10 cellular contexts compared by ENCODE assay signal in genomic region chr16:27323781-27324561, GRCh38. TPM values are rescaled to one million over a fixed set of nuclear protein-coding genes. Genes with fewer than 3 reads are reported as not detected.
DNase-seq lines count a peak whose midpoint lies in the region; ATAC-seq and TF ChIP-seq lines count a peak whose summit lies in the region.
"Had no signal": no experiment of that assay in that cellular context is flagged by ENCODE, and none has a peak within 500 bp of the region (broad histone marks: within the 10 kb centered on the region; RNA-seq: fewer than 3 reads in every experiment).

No MANE protein-coding gene starts in this region.

- H3K4me1 Mint-ChIP-seq in activated T-cell treated with anti-CD3 and anti-CD28 coated beads, Interleukin-2, amount 50 U/mL, for 24 hours (ENCODE audit: low read depth): peaks cover 95% of the 10 kb centered on the region
- peaks cover 81% of the 10 kb centered on the region for H3K4me1 Mint-ChIP-seq in activated naive CD8-positive, alpha-beta T cell treated with anti-CD3 and anti-CD28 coated beads, Interleukin-2, amount 10 ng/mL, durations not matched to agents 7 days and 5 days

- BruUV-seq in OCI-LY7 (replicated peaks; lab: Mats Ljungman, UMichigan): no TSS peak

- H3K4me1 ChIP-seq in right lobe of liver: peaks cover 0 to 89% (median 46%) of the 10 kb centered on the region in 4 donors
- H3K4me1 ChIP-seq in stomach smooth muscle (ENCODE audit: control insufficient read depth, insufficient read depth, low read length): peaks cover 80% of the 10 kb centered on the region
- H3K4me1 ChIP-seq in OCI-LY7 (ENCODE audit: insufficient read depth, low read length, poor library complexity, severe bottlenecking): peaks cover 16% of the 10 kb centered on the region

- POLR2A ChIA-PET in activated naive CD8-positive, alpha-beta T cell treated with anti-CD3 and anti-CD28 coated beads, Interleukin-2, amount 10 ng/mL, durations not matched to agents 7 days and 5 days (lab: Charles Lee): interaction anchor here (10.0 kb wide), 1 partner anchor 86 kb away, joined by 275 read pairs; no protein-coding TSS in a partner anchor
- POLR2A ChIA-PET in OCI-LY7 (lab: Charles Lee): no interaction called here

- H3K9me2 ChIP-seq in OCI-LY7 (ENCODE audit: insufficient read depth, low read length): no peaks in the 10 kb centered on the region

- no peak overlapping the region for H3K9ac ChIP-seq in stomach smooth muscle (ENCODE audit: low read length in 2 of 2)

- no peak overlapping the region for H3K4me3 Mint-ChIP-seq in activated T-cell treated with anti-CD3 and anti-CD28 coated beads, Interleukin-2, amount 50 U/mL, for 24 hours
- H3K4me3 Mint-ChIP-seq in activated naive CD8-positive, alpha-beta T cell treated with anti-CD3 and anti-CD28 coated beads, Interleukin-2, amount 10 ng/mL, durations not matched to agents 7 days and 5 days: peak overlapping the region; percentile 14

- ATAC-seq in activated naive CD8-positive, alpha-beta T cell treated with anti-CD3 and anti-CD28 coated beads, Interleukin-2, amount 10 ng/mL, durations not matched to agents 7 days and 5 days (ENCODE audit: low read depth): no peak
- peak in 2 of 4 donors; percentile 37 to 62 for ATAC-seq in right lobe of liver

- H3K27ac Mint-ChIP-seq in activated T-cell treated with anti-CD3 and anti-CD28 coated beads, Interleukin-2, amount 50 U/mL, for 24 hours: peak overlapping the region; percentile 96
- peak overlapping the region; percentile 74 for H3K27ac Mint-ChIP-seq in activated naive CD8-positive, alpha-beta T cell treated with anti-CD3 and anti-CD28 coated beads, Interleukin-2, amount 10 ng/mL, durations not matched to agents 7 days and 5 days

- H3K36me3 ChIP-seq in right lobe of liver: no peaks in the 10 kb centered on the region
- H3K36me3 ChIP-seq in stomach smooth muscle (ENCODE audit: control insufficient read depth in 2 of 2, insufficient read depth in 2 of 2, low read length in 2 of 2): peaks cover 0 to 3% of the 10 kb centered on the region in 2 donors
- H3K36me3 ChIP-seq in OCI-LY7 (ENCODE audit: insufficient read depth, low read length): peaks cover 9% of the 10 kb centered on the region; the same call in 1 of the 2 replicates

- H3K9me3 ChIP-seq in right lobe of liver (no peaks in the 10 kb centered on the region), stomach smooth muscle (ENCODE audit: control insufficient read depth in 2 of 2, low read length in 2 of 2) (no peaks in the 10 kb centered on the region), OCI-LY7 (ENCODE audit: low read length) (no peaks in the 10 kb centered on the region)

- TF ChIP-seq CTCF in right lobe of liver (IDR thresholded peaks at IDR 0.05) (no peak), OCI-LY7 (conservative IDR thresholded peaks at IDR 0.05; ENCODE audit: low read length) (no peak)

- TF ChIP-seq POLR2A in right lobe of liver (IDR thresholded peaks at IDR 0.05): no peak

- WGBS in right lobe of liver (ENCODE audit: insufficient coverage, low coverage, low lambda C conversion rate, missing lambda C conversion rate): 7% methylated on average over 3 of the region's 13 CpGs

- CTCF ChIA-PET in OCI-LY7 (lab: Charles Lee; ENCODE audit: unreplicated experiment): no interaction called here

- no peak overlapping the region for H3K4me2 ChIP-seq in OCI-LY7 (ENCODE audit: low read length)

- no peak overlapping the region for H2AFZ ChIP-seq in OCI-LY7 (ENCODE audit: low read length)

- H3K79me2 ChIP-seq in OCI-LY7 (ENCODE audit: insufficient read depth, low read depth, low read length): peaks cover 26% of the 10 kb centered on the region

- H3K27ac ChIP-seq in right lobe of liver (peak overlapping the region; percentile 37 to 79 (median 67)), stomach smooth muscle (ENCODE audit: low read length) (peak overlapping the region; percentile 99), OCI-LY7 (ENCODE audit: low read depth, low read length, poor library complexity, severe bottlenecking) (no peak overlapping the region)

- H3K4me3 ChIP-seq in right lobe of liver (no peak overlapping the region), stomach smooth muscle (ENCODE audit: low read length in 2 of 2) (no peak overlapping the region), OCI-LY7 (ENCODE audit: low read depth, low read length, poor library complexity, severe bottlenecking) (no peak overlapping the region)
- H3K4me3 ChIP-seq: MG63 had no signal

- H3K9me3 Mint-ChIP-seq in activated T-cell treated with anti-CD3 and anti-CD28 coated beads, Interleukin-2, amount 50 U/mL, for 24 hours: no peaks in the 10 kb centered on the region
- no peaks in the 10 kb centered on the region for H3K9me3 Mint-ChIP-seq in activated naive CD8-positive, alpha-beta T cell treated with anti-CD3 and anti-CD28 coated beads, Interleukin-2, amount 10 ng/mL, durations not matched to agents 7 days and 5 days

- H3K27me3 ChIP-seq in right lobe of liver (no peaks in the 10 kb centered on the region), stomach smooth muscle (ENCODE audit: control insufficient read depth in 1 of 2, insufficient read depth in 2 of 2, low read length in 2 of 2) (no peaks in the 10 kb centered on the region)
- H3K27me3 ChIP-seq: MG63 had no signal

- H4K20me1 ChIP-seq in OCI-LY7 (ENCODE audit: insufficient read depth, low read length): no peaks in the 10 kb centered on the region

- H3K27me3 Mint-ChIP-seq in activated T-cell treated with anti-CD3 and anti-CD28 coated beads, Interleukin-2, amount 50 U/mL, for 24 hours: no peaks in the 10 kb centered on the region
- H3K27me3 Mint-ChIP-seq in activated naive CD8-positive, alpha-beta T cell treated with anti-CD3 and anti-CD28 coated beads, Interleukin-2, amount 10 ng/mL, durations not matched to agents 7 days and 5 days: no peaks in the 10 kb centered on the region

- DNase-seq in activated T-cell treated with anti-CD3 and anti-CD28 coated beads, Interleukin-2, amount 50 U/mL, for 24 hours: no peak
- no peak for DNase-seq in activated T-cell treated with anti-CD3 and anti-CD28 coated beads for 4 hours
- no peak for DNase-seq in activated naive CD8-positive, alpha-beta T cell treated with anti-CD3 and anti-CD28 coated beads, Interleukin-2, amount 10 ng/mL, durations not matched to agents 7 days and 5 days
- peak; percentile 18 to 78 (median 68) for DNase-seq in right lobe of liver
- no peak for DNase-seq in NCI-H226
- DNase-seq in stimulated activated CD4-positive, alpha-beta T cell treated with anti-CD3 and anti-CD28 coated beads, Interleukin-15, amount 100 ng/mL, for 24 hours: no peak
- no peak for DNase-seq in OCI-LY7 (ENCODE audit: low spot score)
- DNase-seq: MG63, NCI-H69 had no signal

- peaks cover 98% of the 10 kb centered on the region for H3K36me3 Mint-ChIP-seq in activated T-cell treated with anti-CD3 and anti-CD28 coated beads, Interleukin-2, amount 50 U/mL, for 24 hours (ENCODE audit: low read depth)
- H3K36me3 Mint-ChIP-seq in activated naive CD8-positive, alpha-beta T cell treated with anti-CD3 and anti-CD28 coated beads, Interleukin-2, amount 10 ng/mL, durations not matched to agents 7 days and 5 days: peaks cover 57% of the 10 kb centered on the region

- intact Hi-C loops in right lobe of liver (cut with DNase I) (no loop called here), OCI-LY7 (cut with micrococcal nuclease; ENCODE audit: unreplicated experiment) (no loop called here)

RNA-seq across cellular contexts. Expression of gene IL4R, which starts 10.2 kb away (rescaled TPM):
- total RNA-seq in activated naive CD8-positive, alpha-beta T cell treated with anti-CD3 and anti-CD28 coated beads, Interleukin-2, amount 10 ng/mL, durations not matched to agents 7 days and 5 days: 100 to 1,000 TPM; 215 TPM
- 100 to 1,000 TPM in 1 of 6 experiments, 10 to 100 TPM in 5; 38.8 to 147 (median 46.9) TPM for total RNA-seq in right lobe of liver
- 33.0 and 82.8 TPM in 2 replicates for total RNA-seq in OCI-LY7 (2014; rRNA removed; shearing (Covaris generic))
- 73.1 and 101 TPM in 2 replicates for total RNA-seq in OCI-LY7 (2022)

RNA-seq across cellular contexts. Expression of gene NSMCE1, which starts 55.4 kb away (rescaled TPM):
- total RNA-seq in activated naive CD8-positive, alpha-beta T cell treated with anti-CD3 and anti-CD28 coated beads, Interleukin-2, amount 10 ng/mL, durations not matched to agents 7 days and 5 days: 10 to 100 TPM; 69.0 to 75.6 TPM
- 10 to 100 TPM; 23.7 to 42.3 (median 33.1) TPM for total RNA-seq in right lobe of liver
- 51.1 and 52.1 TPM in 2 replicates for total RNA-seq in OCI-LY7 (2014; rRNA removed; shearing (Covaris generic))
- total RNA-seq in OCI-LY7 (2022): 84.0 and 89.4 TPM in 2 replicates

Comparison
In these comparisons a context has a peak if more than half of its experiments do, and no peak if none do; other contexts are left out.
1. DNase-seq: peak in right lobe of liver (3 of 3); none in activated T-cell treated with anti-CD3 and anti-CD28 coated beads, Interleukin-2, amount 50 U/mL, for 24 hours (single experiment), activated T-cell treated with anti-CD3 and anti-CD28 coated beads for 4 hours (single experiment), activated naive CD8-positive, alpha-beta T cell treated with anti-CD3 and anti-CD28 coated beads, Interleukin-2, amount 10 ng/mL, durations not matched to agents 7 days and 5 days (single experiment), NCI-H226 (single experiment), stimulated activated CD4-positive, alpha-beta T cell treated with anti-CD3 and anti-CD28 coated beads, Interleukin-15, amount 100 ng/mL, for 24 hours (single experiment) and OCI-LY7 (single experiment).